In the genomic region with DNA sequence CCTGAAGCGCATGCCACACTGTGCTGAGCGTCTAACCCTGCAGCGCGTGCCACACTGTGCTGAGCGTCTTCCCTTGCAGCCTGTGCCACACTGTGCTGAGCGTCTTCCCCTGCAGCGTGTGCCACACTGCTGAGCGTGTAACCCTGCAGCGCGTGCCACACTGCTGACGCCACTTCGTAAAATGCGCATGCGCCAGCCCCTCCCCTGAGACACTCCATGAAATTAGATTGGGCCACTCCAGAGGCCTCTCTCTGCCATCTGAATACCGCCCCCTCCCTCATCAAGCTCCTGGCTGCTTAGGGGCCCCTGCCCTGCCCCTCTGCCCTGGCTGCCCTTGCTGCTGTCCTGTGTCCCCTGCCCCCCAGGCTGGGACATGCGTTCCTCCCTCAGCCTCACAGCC, we compare ENCODE assay signal across 13 cellular contexts.
DNase-seq lines count a peak whose midpoint lies in the region; ATAC-seq, FAIRE-seq and TF ChIP-seq lines count a peak whose summit lies in the region.
"Had no signal": no experiment of that assay in that cellular context is flagged by ENCODE, and none has a peak within 500 bp of the region (broad histone marks: within the 10 kb centered on the region; RNA-seq: fewer than 3 reads in every experiment).

No MANE protein-coding gene starts in this region.

- peak overlapping the region; percentile 48; the same call in 1 of the 2 replicates for H3K4me2 ChIP-seq in BLaER1
- no peak overlapping the region for H3K4me2 ChIP-seq in IMR-90 (ENCODE audit: low read depth, low read length)
- H3K4me2 ChIP-seq in astrocyte (ENCODE audit: low read length) = no peak overlapping the region
- H3K4me2 ChIP-seq in neuronal stem cell (ENCODE audit: insufficient read depth, low read length, poor library complexity, severe bottlenecking) = no peak overlapping the region

- H3K27me3 ChIP-seq in BLaER1 (no peaks in the 10 kb centered on the region), IMR-90 (ENCODE audit: control insufficient read depth, insufficient read depth, low read length) (no peaks in the 10 kb centered on the region), astrocyte (ENCODE audit: insufficient read depth, low read length) (no peaks in the 10 kb centered on the region), neuronal stem cell (ENCODE audit: control insufficient read depth in 3 of 3, insufficient read depth in 3 of 3, low read depth in 1 of 3, low read length in 3 of 3) (no peaks in the 10 kb centered on the region), lower lobe of right lung (ENCODE audit: low read depth) (no peaks in the 10 kb centered on the region)
- H3K27me3 ChIP-seq: SJSA1 had no signal

- peaks cover 82% of the 10 kb centered on the region for H3K36me3 ChIP-seq in BLaER1
- H3K36me3 ChIP-seq in IMR-90 (ENCODE audit: control insufficient read depth, insufficient read depth, low read length) = peaks cover 71% of the 10 kb centered on the region
- peaks cover 5% of the 10 kb centered on the region for H3K36me3 ChIP-seq in astrocyte (ENCODE audit: insufficient read depth, low read length)
- H3K36me3 ChIP-seq in neuronal stem cell (replicated peaks in 1 of 2; ENCODE audit: control insufficient read depth in 2 of 2, insufficient read depth in 2 of 2, low read length in 2 of 2) = no peaks in the 10 kb centered on the region
- H3K36me3 ChIP-seq in lower lobe of right lung = peaks cover 46% of the 10 kb centered on the region

- H2BK12ac ChIP-seq in neuronal stem cell (ENCODE audit: low read length) = peak overlapping the region; percentile 79

- H3K23ac ChIP-seq in IMR-90 (ENCODE audit: low read depth, low read length) (no peak overlapping the region), neuronal stem cell (ENCODE audit: low read depth, low read length, poor library complexity) (peak overlapping the region; percentile 73)

- H3K27me3 Mint-ChIP-seq in astrocyte (ENCODE audit: low read depth, unreplicated experiment) = no peaks in the 10 kb centered on the region
- no peaks in the 10 kb centered on the region for H3K27me3 Mint-ChIP-seq in activated CD8-positive, alpha-beta T cell treated with anti-CD3 and anti-CD28 coated beads, Interleukin-2, amount 10 ng/mL, durations not matched to agents 7 days and 5 days (ENCODE audit: low read depth)

- peak overlapping the region; percentile 10 for H3K27ac Mint-ChIP-seq in astrocyte (ENCODE audit: unreplicated experiment)
- no peak overlapping the region for H3K27ac Mint-ChIP-seq in activated CD8-positive, alpha-beta T cell treated with anti-CD3 and anti-CD28 coated beads, Interleukin-2, amount 10 ng/mL, durations not matched to agents 7 days and 5 days

- H2AK9ac ChIP-seq in IMR-90 (replicated peaks; ENCODE audit: low read depth, low read length, poor library complexity) = no peak overlapping the region

- no peak for FAIRE-seq in astrocyte (lab: Jason Lieb, UNC)

- no peak overlapping the region for H2BK20ac ChIP-seq in IMR-90 (ENCODE audit: low read depth, low read length)

- H3K9ac ChIP-seq in BLaER1 = no peak overlapping the region
- no peak overlapping the region for H3K9ac ChIP-seq in IMR-90 (ENCODE audit: low read depth, low read length)
- no peak overlapping the region for H3K9ac ChIP-seq in astrocyte (ENCODE audit: low read length)
- H3K9ac ChIP-seq in neuronal stem cell (ENCODE audit: low read depth, low read length, poor library complexity) = peak overlapping the region; percentile 45

- no peak overlapping the region for H3K4ac ChIP-seq in IMR-90 (ENCODE audit: low read depth, low read length)
- H3K4ac ChIP-seq in neuronal stem cell (ENCODE audit: low read length) = no peak overlapping the region

- no peak overlapping the region for H3K4me3 ChIP-seq in BLaER1
- H3K4me3 ChIP-seq in IMR-90 (ENCODE audit: insufficient read depth, low read depth, low read length) = no peak overlapping the region
- H3K4me3 ChIP-seq in astrocyte (ENCODE audit: insufficient read depth, low read depth, low read length) = no peak overlapping the region
- H3K4me3 ChIP-seq in neuronal stem cell (ENCODE audit: low read length in 2 of 2) = no peak overlapping the region
- H3K4me3 ChIP-seq in lower lobe of right lung = no peak overlapping the region
- H3K4me3 ChIP-seq: SJSA1 had no signal

- H3K4me1 Mint-ChIP-seq in astrocyte (ENCODE audit: low read depth, unreplicated experiment) = peaks cover 6% of the 10 kb centered on the region
- peaks cover 18% of the 10 kb centered on the region for H3K4me1 Mint-ChIP-seq in activated CD8-positive, alpha-beta T cell treated with anti-CD3 and anti-CD28 coated beads, Interleukin-2, amount 10 ng/mL, durations not matched to agents 7 days and 5 days (ENCODE audit: low read depth)

- BruUV-seq in IMR-90 (replicated peaks; lab: Mats Ljungman, UMichigan) = no TSS peak

- H3K18ac ChIP-seq in IMR-90 (ENCODE audit: low read depth, low read length) = no peak overlapping the region
- H3K18ac ChIP-seq in neuronal stem cell (ENCODE audit: low read length) = no peak overlapping the region

- H3K27ac ChIP-seq in BLaER1 (no peak overlapping the region), IMR-90 (ENCODE audit: insufficient read depth, low read length) (no peak overlapping the region), astrocyte (ENCODE audit: low read depth, low read length) (no peak overlapping the region), neuronal stem cell (replicated peaks; ENCODE audit: low read length) (no peak overlapping the region), lower lobe of right lung (no peak overlapping the region)
- H3K27ac ChIP-seq: RWPE1, SJSA1 had no signal

- H3K9me3 ChIP-seq in BLaER1 = no peaks in the 10 kb centered on the region
- H3K9me3 ChIP-seq in IMR-90 (ENCODE audit: control insufficient read depth, insufficient read depth, low read length) = no peaks in the 10 kb centered on the region
- no peaks in the 10 kb centered on the region for H3K9me3 ChIP-seq in astrocyte (ENCODE audit: insufficient read depth, low read depth, low read length)
- H3K9me3 ChIP-seq in neuronal stem cell (replicated peaks in 1 of 2; ENCODE audit: control insufficient read depth in 2 of 2, insufficient read depth in 1 of 2, low read depth in 1 of 2, low read length in 2 of 2) = no peaks in the 10 kb centered on the region
- no peaks in the 10 kb centered on the region for H3K9me3 ChIP-seq in lower lobe of right lung
- H3K9me3 ChIP-seq: SJSA1 had no signal

- H3K56ac ChIP-seq in IMR-90 (ENCODE audit: extremely low read depth, insufficient read depth, low read length) = no peak overlapping the region

- H2BK15ac ChIP-seq in IMR-90 (ENCODE audit: low read depth, low read length) (no peak overlapping the region), neuronal stem cell (ENCODE audit: low read length) (no peak overlapping the region)

- H3K4me3 Mint-ChIP-seq in astrocyte (ENCODE audit: unreplicated experiment) = no peak overlapping the region
- H3K4me3 Mint-ChIP-seq in activated CD8-positive, alpha-beta T cell treated with anti-CD3 and anti-CD28 coated beads, Interleukin-2, amount 10 ng/mL, durations not matched to agents 7 days and 5 days = no peak overlapping the region

- intact Hi-C loops in IMR-90 (cut with micrococcal nuclease) = no loop called here
- intact Hi-C loops in lower lobe of right lung (cut with DNase I) = no loop called here

- dilution Hi-C loops in IMR-90 (cut with HindIII; ENCODE audit: low sequenced_read_pairs, unreplicated experiment) = no loop called here

- peaks cover 13% of the 10 kb centered on the region for H3K36me3 Mint-ChIP-seq in astrocyte (ENCODE audit: low read depth, unreplicated experiment)
- H3K36me3 Mint-ChIP-seq in activated CD8-positive, alpha-beta T cell treated with anti-CD3 and anti-CD28 coated beads, Interleukin-2, amount 10 ng/mL, durations not matched to agents 7 days and 5 days (ENCODE audit: low read depth) = peaks cover 17% of the 10 kb centered on the region

- H3K14ac ChIP-seq in IMR-90 (replicated peaks; ENCODE audit: low read depth, low read length) (no peak overlapping the region), neuronal stem cell (ENCODE audit: low read length) (peak overlapping the region; percentile 50)

- POLR2A ChIA-PET in IMR-90 (lab: Charles Lee; ENCODE audit: unreplicated experiment) = no interaction called here
- POLR2A ChIA-PET in activated CD8-positive, alpha-beta T cell treated with anti-CD3 and anti-CD28 coated beads, Interleukin-2, amount 10 ng/mL, durations not matched to agents 7 days and 5 days (lab: Charles Lee) = no interaction called here

- TF ChIP-seq RAD21 in IMR-90 (IDR thresholded peaks at IDR 0.05; ENCODE audit: low read length) = no peak

- TF ChIP-seq CTCF in IMR-90 (conservative IDR thresholded peaks at IDR 0.05; ENCODE audit: low read depth, low read length) (no peak), astrocyte (IDR thresholded peaks at IDR 0.05; ENCODE audit: insufficient read depth, low read depth, low read length) (no peak), lower lobe of right lung (IDR thresholded peaks at IDR 0.05) (no peak)

- H3K9me1 ChIP-seq in IMR-90 (ENCODE audit: insufficient read depth, low read length) = peaks cover 9% of the 10 kb centered on the region

- no peak for DNase-seq in IMR-90
- DNase-seq in astrocyte (ENCODE audit: low read depth) = no peak
- no peak for DNase-seq in neuronal stem cell (ENCODE audit: low spot score)
- DNase-seq in lower lobe of right lung = no peak
- DNase-seq in activated CD8-positive, alpha-beta T cell treated with anti-CD3 and anti-CD28 coated beads, Interleukin-2, amount 10 ng/mL, durations not matched to agents 7 days and 5 days = no peak
- DNase-seq: HCEC 1CT, NCI-H2081, NCI-H226, NCI-H526 had no signal

- no peaks in the 10 kb centered on the region for H3K9me3 Mint-ChIP-seq in astrocyte (ENCODE audit: unreplicated experiment)
- no peaks in the 10 kb centered on the region for H3K9me3 Mint-ChIP-seq in activated CD8-positive, alpha-beta T cell treated with anti-CD3 and anti-CD28 coated beads, Interleukin-2, amount 10 ng/mL, durations not matched to agents 7 days and 5 days (ENCODE audit: insufficient read depth)

- H3K79me1 ChIP-seq in IMR-90 (ENCODE audit: low read depth in 1 of 2, low read length in 2 of 2) = peaks cover 30 to 38% of the 10 kb centered on the region in 2 experiments; a peak in 3 of 4 replicates
- no peaks in the 10 kb centered on the region for H3K79me1 ChIP-seq in neuronal stem cell (ENCODE audit: low read depth, low read length)

- ATAC-seq in IMR-90 (ENCODE audit: low read depth) (peak; percentile 11; the same call in 1 of the 2 replicates), HG03469 (IDR thresholded peaks at IDR 0.05; ENCODE audit: unreplicated experiment) (no peak), lower lobe of right lung (no peak)
- ATAC-seq in activated CD8-positive, alpha-beta T cell treated with anti-CD3 and anti-CD28 coated beads, Interleukin-2, amount 10 ng/mL, durations not matched to agents 7 days and 5 days = no peak

- H3K79me2 ChIP-seq in astrocyte (ENCODE audit: insufficient read depth, low read length) = no peaks in the 10 kb centered on the region

- no peak overlapping the region for H2BK120ac ChIP-seq in IMR-90 (ENCODE audit: low read depth, low read length)
- H2BK120ac ChIP-seq in neuronal stem cell (ENCODE audit: low read depth, low read length) = no peak overlapping the region

- H4K20me1 ChIP-seq in BLaER1 (peaks cover 36% of the 10 kb centered on the region; the same call in 1 of the 2 replicates), IMR-90 (ENCODE audit: insufficient read depth, low read length) (peaks cover 35% of the 10 kb centered on the region), astrocyte (ENCODE audit: insufficient read depth, low read length) (no peaks in the 10 kb centered on the region)

- no peak overlapping the region for H4K8ac ChIP-seq in IMR-90 (ENCODE audit: low read depth in 2 of 2, low read length in 2 of 2)
- no peak overlapping the region for H4K8ac ChIP-seq in neuronal stem cell (ENCODE audit: low read depth, low read length)

- no peak overlapping the region for H2AK5ac ChIP-seq in IMR-90 (ENCODE audit: low read depth, low read length)
- no peak overlapping the region for H2AK5ac ChIP-seq in neuronal stem cell (ENCODE audit: low read depth, low read length)

- TF ChIP-seq POLR2A in IMR-90 (IDR thresholded peaks at IDR 0.05; ENCODE audit: low read depth, low read length) = no peak

- 75% methylated on average over 15 of the region's 16 CpGs; no CpG with 5 or more reads in 1 of the 2 experiments for WGBS in IMR-90 (ENCODE audit: extremely low coverage in 2 of 2, insufficient read length in 1 of 2), 2 experiments
- WGBS in neuronal stem cell (ENCODE audit: extremely low coverage in 2 of 2, insufficient read length in 2 of 2, insufficient replicate concordance in 1 of 2), 2 donors = no CpG with 5 or more reads among the region's 16 CpGs

- H2BK5ac ChIP-seq in IMR-90 (ENCODE audit: low read depth, low read length, poor library complexity, severe bottlenecking) = no peak overlapping the region
- H2BK5ac ChIP-seq in neuronal stem cell (ENCODE audit: low read length) = no peak overlapping the region

- no peak overlapping the region for H4K91ac ChIP-seq in IMR-90 (ENCODE audit: insufficient read depth, low read depth, low read length)
- no peak overlapping the region for H4K91ac ChIP-seq in neuronal stem cell (ENCODE audit: low read depth, low read length, poor library complexity)

- H3K4me1 ChIP-seq in BLaER1 = peaks cover 48% of the 10 kb centered on the region
- no peaks in the 10 kb centered on the region for H3K4me1 ChIP-seq in IMR-90 (ENCODE audit: control insufficient read depth, insufficient read depth, low read length)
- H3K4me1 ChIP-seq in astrocyte (ENCODE audit: insufficient read depth, low read length) = no peaks in the 10 kb centered on the region
- no peaks in the 10 kb centered on the region for H3K4me1 ChIP-seq in neuronal stem cell (ENCODE audit: control insufficient read depth in 2 of 2, insufficient read depth in 1 of 2, low read depth in 1 of 2, low read length in 2 of 2)
- H3K4me1 ChIP-seq in lower lobe of right lung = peaks cover 9% of the 10 kb centered on the region
- H3K4me1 ChIP-seq: SJSA1 had no signal

- H2AFZ ChIP-seq in IMR-90 (replicated peaks; ENCODE audit: low read length, poor library complexity) (no peak overlapping the region), astrocyte (ENCODE audit: low read depth, low read length) (no peak overlapping the region), neuronal stem cell (ENCODE audit: low read length) (no peak overlapping the region)

- in situ Hi-C loops in IMR-90 (cut with MboI; ENCODE audit: low sequenced_read_pairs) = no loop called here

- CTCF ChIA-PET in IMR-90 (lab: Yijun Ruan, JAX) = no interaction called here
- CTCF ChIA-PET in activated CD8-positive, alpha-beta T cell treated with anti-CD3 and anti-CD28 coated beads, Interleukin-2, amount 10 ng/mL, durations not matched to agents 7 days and 5 days (lab: Charles Lee) = no interaction called here

- no peak overlapping the region for H4K5ac ChIP-seq in IMR-90 (ENCODE audit: low read depth, low read length)
